Comparison of ENCODE assay signal across 8 cellular contexts in genomic region chr19:49929121-49929610, GRCh38. TPM values are rescaled to one million over a fixed set of nuclear protein-coding genes. Genes with fewer than 3 reads are reported as not detected.
A peak's percentile ranks its signal among the peaks of the same experiment; 100 is the strongest.
DNase-seq lines count a peak whose midpoint lies in the region; ATAC-seq lines count a peak whose summit lies in the region.

Gene ATF5 (plus strand): TSS chr19:49929205. CDS start chr19:49930851, 1,646 bp downstream.
Gene NUP62 (minus strand): TSS chr19:49929504. CDS start chr19:49909807, 19,697 bp downstream.

- peak within 1 kb of the TSS; percentile 98 for H3K4me3 Mint-ChIP-seq in T-helper 2 cell treated with Interferon-gamma antibody and Interleukin-4, amounts not matched to agents 5 μg/mL and 100 μg/mL, for 36 hours

- H3K9me3 Mint-ChIP-seq in T-helper 2 cell treated with Interferon-gamma antibody and Interleukin-4, amounts not matched to agents 5 μg/mL and 100 μg/mL, for 36 hours, result no peaks in the 10 kb centered on the region

- H3K27ac Mint-ChIP-seq in T-helper 2 cell treated with Interferon-gamma antibody and Interleukin-4, amounts not matched to agents 5 μg/mL and 100 μg/mL, for 36 hours, result peak within 1 kb of the TSS; percentile 99

- intact Hi-C loops in right cardiac atrium (cut with DNase I), result no loop called here

- peak within 1 kb of the TSS; percentile 57 for H3K4me3 ChIP-seq in right cardiac atrium (ENCODE audit: low read length)

- H3K4me1 Mint-ChIP-seq in T-helper 2 cell treated with Interferon-gamma antibody and Interleukin-4, amounts not matched to agents 5 μg/mL and 100 μg/mL, for 36 hours (ENCODE audit: low read depth), result peaks cover 40% of the 10 kb centered on the region

- peaks cover 46% of the 10 kb centered on the region for H3K36me3 Mint-ChIP-seq in T-helper 2 cell treated with Interferon-gamma antibody and Interleukin-4, amounts not matched to agents 5 μg/mL and 100 μg/mL, for 36 hours (ENCODE audit: low read depth)

- no peaks in the 10 kb centered on the region for H3K27me3 Mint-ChIP-seq in T-helper 2 cell treated with Interferon-gamma antibody and Interleukin-4, amounts not matched to agents 5 μg/mL and 100 μg/mL, for 36 hours (ENCODE audit: low read depth)

- no peaks in the 10 kb centered on the region for H3K9me3 ChIP-seq in right cardiac atrium (ENCODE audit: control insufficient read depth, low read length)

- peak within 1 kb of the TSS; percentile 61 for H3K27ac ChIP-seq in right cardiac atrium (ENCODE audit: low read length)

- H3K4me1 ChIP-seq in right cardiac atrium (ENCODE audit: control insufficient read depth, insufficient read depth, low read length), result peaks cover 6% of the 10 kb centered on the region

- WGBS in right cardiac atrium, result under 1% methylated on average over 48 of the region's 48 CpGs

- no peaks in the 10 kb centered on the region for H3K27me3 ChIP-seq in right cardiac atrium (ENCODE audit: control insufficient read depth, insufficient read depth)

- DNase-seq in NCI-H1694 (lab: John Stamatoyannopoulos, UW) (peak; percentile 83), anterior cingulate cortex (lab: John Stamatoyannopoulos, UW) (peak in 55 of 58 donors; percentile 70 to 93 (median 85)), right cardiac atrium (peak; percentile 92 to 97 (median 96)), retina (peak; percentile 98)
- peak; percentile 90 for DNase-seq in T-helper 2 cell treated with Interferon-gamma antibody and Interleukin-4, amounts not matched to agents 5 μg/mL and 100 μg/mL, for 36 hours (ENCODE audit: low spot score)

- ATAC-seq in GM18499 (IDR thresholded peaks at IDR 0.05; ENCODE audit: insufficient read depth, unreplicated experiment) (peak; percentile 2), HG02884 (IDR thresholded peaks at IDR 0.05; ENCODE audit: unreplicated experiment) (peak; percentile 35), right cardiac atrium (peak; percentile 76 to 82), HG03520 (IDR thresholded peaks at IDR 0.05; ENCODE audit: unreplicated experiment) (no peak)

RNA-seq across cellular contexts. Expression of gene ATF5, which starts in this region (rescaled TPM):
- total RNA-seq in right cardiac atrium, result 10 to 100 TPM in 2 of 4 donors, 1 to 10 TPM in 2; 7.1 to 12.9 (median 9.4) TPM
- polyA plus RNA-seq in right cardiac atrium, result 16.8 TPM

RNA-seq across cellular contexts. Expression of gene NUP62, which starts in this region (rescaled TPM):
- 10 to 100 TPM; 25.9 to 34.0 (median 29.7) TPM for total RNA-seq in right cardiac atrium
- polyA plus RNA-seq in right cardiac atrium, result 19.9 TPM
